ENCODE assay signal across 17 cellular contexts in genomic region chr18:4172491-4172890, GRCh38.
"Had no signal": no experiment of that assay in that cellular context is flagged by ENCODE, and none has a peak within 500 bp of the region (broad histone marks: within the 10 kb centered on the region; RNA-seq: fewer than 3 reads in every experiment).

No MANE protein-coding gene starts in this region.

- H3K27me3 Mint-ChIP-seq: activated CD4-positive, alpha-beta memory T cell treated with anti-CD3 and anti-CD28 coated beads for 36 hours; activated CD4-positive, alpha-beta T cell treated with anti-CD3 and anti-CD28 coated beads for 36 hours; activated CD8-positive, alpha-beta memory T cell treated with anti-CD3 and anti-CD28 coated beads, Interleukin-2, amount 10 ng/mL, durations not matched to agents 7 days and 5 days; activated naive CD8-positive, alpha-beta T cell had no signal

- H3K27ac ChIP-seq: colonic mucosa, right atrium auricular region, tibial artery had no signal

- DNase-seq: activated CD4-positive, alpha-beta memory T cell treated with anti-CD3 and anti-CD28 coated beads for 36 hours; activated CD4-positive, alpha-beta T cell treated with anti-CD3 and anti-CD28 coated beads for 36 hours; activated CD8-positive, alpha-beta memory T cell treated with anti-CD3 and anti-CD28 coated beads, Interleukin-2, amount 10 ng/mL, durations not matched to agents 7 days and 5 days; colonic mucosa; erythroblast; immature natural killer cell; left ventricle myocardium superior; nephron progenitor cell; stimulated activated CD4-positive, alpha-beta T cell treated with anti-CD3 and anti-CD28 coated beads, Interleukin-12 subunit alpha, Interleukin-12 subunit beta, amount 100 ng/mL, for 4 hours; stimulated activated CD4-positive, alpha-beta T cell treated with anti-CD3 and anti-CD28 coated beads, Interleukin-1b, Interleukin-23, amount 100 ng/mL, for 48 hours; stimulated activated CD8-positive, alpha-beta memory T cell treated with anti-CD3 and anti-CD28 coated beads, Interleukin-4, amount 100 ng/mL, for 48 hours; stimulated activated naive CD4-positive, alpha-beta T cell; tibial artery had no signal

- H3K4me1 Mint-ChIP-seq: activated CD4-positive, alpha-beta T cell treated with anti-CD3 and anti-CD28 coated beads for 36 hours; activated CD8-positive, alpha-beta memory T cell treated with anti-CD3 and anti-CD28 coated beads, Interleukin-2, amount 10 ng/mL, durations not matched to agents 7 days and 5 days; immature natural killer cell; nephron progenitor cell had no signal

- H3K4me3 Mint-ChIP-seq: activated CD4-positive, alpha-beta memory T cell treated with anti-CD3 and anti-CD28 coated beads for 36 hours; activated CD4-positive, alpha-beta T cell treated with anti-CD3 and anti-CD28 coated beads for 36 hours; activated CD8-positive, alpha-beta memory T cell treated with anti-CD3 and anti-CD28 coated beads, Interleukin-2, amount 10 ng/mL, durations not matched to agents 7 days and 5 days; activated naive CD8-positive, alpha-beta T cell; immature natural killer cell; nephron progenitor cell; T-helper 2 cell treated with Interferon-gamma antibody and Interleukin-4, amounts not matched to agents 5 μg/mL and 100 μg/mL, for 36 hours; WTC11 had no signal

- H3K9me3 Mint-ChIP-seq: activated CD4-positive, alpha-beta memory T cell treated with anti-CD3 and anti-CD28 coated beads for 36 hours; nephron progenitor cell; T-helper 2 cell treated with Interferon-gamma antibody and Interleukin-4, amounts not matched to agents 5 μg/mL and 100 μg/mL, for 36 hours; WTC11 had no signal

- H3K27ac Mint-ChIP-seq: activated CD4-positive, alpha-beta memory T cell treated with anti-CD3 and anti-CD28 coated beads for 36 hours; activated CD4-positive, alpha-beta T cell treated with anti-CD3 and anti-CD28 coated beads for 36 hours; activated CD8-positive, alpha-beta memory T cell treated with anti-CD3 and anti-CD28 coated beads, Interleukin-2, amount 10 ng/mL, durations not matched to agents 7 days and 5 days; activated naive CD8-positive, alpha-beta T cell; immature natural killer cell; nephron progenitor cell; T-helper 2 cell treated with Interferon-gamma antibody and Interleukin-4, amounts not matched to agents 5 μg/mL and 100 μg/mL, for 36 hours; WTC11 had no signal

- ATAC-seq: activated CD4-positive, alpha-beta T cell treated with anti-CD3 and anti-CD28 coated beads for 36 hours; activated CD8-positive, alpha-beta memory T cell treated with anti-CD3 and anti-CD28 coated beads, Interleukin-2, amount 10 ng/mL, durations not matched to agents 7 days and 5 days; left ventricle myocardium superior; WTC11 had no signal

- H3K4me3 ChIP-seq: colonic mucosa, right atrium auricular region, tibial artery had no signal

- H3K36me3 Mint-ChIP-seq: activated CD4-positive, alpha-beta memory T cell treated with anti-CD3 and anti-CD28 coated beads for 36 hours; activated CD8-positive, alpha-beta memory T cell treated with anti-CD3 and anti-CD28 coated beads, Interleukin-2, amount 10 ng/mL, durations not matched to agents 7 days and 5 days; activated naive CD8-positive, alpha-beta T cell; immature natural killer cell; WTC11 had no signal
